ENCODE assay signal across 11 cellular contexts in the genomic region with DNA sequence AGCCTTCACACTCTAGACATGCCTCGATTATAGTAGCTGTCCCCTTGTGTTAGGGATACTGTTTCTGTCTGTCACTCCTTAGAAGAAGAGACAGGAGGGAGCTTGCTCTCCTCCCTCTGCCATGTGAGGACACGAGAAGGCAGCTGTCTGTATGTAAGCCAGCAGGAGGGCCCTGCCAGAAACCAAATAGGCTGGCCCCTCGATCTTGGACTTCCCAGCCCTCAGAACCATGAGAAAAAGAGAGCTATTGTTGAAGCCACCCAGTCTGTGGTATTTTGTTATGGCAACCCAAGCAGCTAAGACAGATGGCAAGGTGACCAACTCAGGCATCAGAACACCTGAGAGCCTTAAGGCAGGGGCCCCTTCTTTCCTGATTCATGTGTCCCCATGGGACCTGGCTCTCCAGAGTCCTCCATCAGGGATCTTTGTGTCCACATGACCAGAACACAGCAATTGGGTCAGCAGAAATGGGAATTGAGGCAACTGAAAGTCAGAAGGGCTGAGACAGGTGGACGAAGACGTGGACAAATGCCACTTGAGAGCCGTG.
DNase-seq lines count a peak whose midpoint lies in the region; ATAC-seq, FAIRE-seq and TF ChIP-seq lines count a peak whose summit lies in the region.
"Had no signal": no experiment of that assay in that cellular context is flagged by ENCODE, and none has a peak within 500 bp of the region (broad histone marks: within the 10 kb centered on the region; RNA-seq: fewer than 3 reads in every experiment).

No MANE protein-coding gene starts in this region.

- H3K4me1 Mint-ChIP-seq in astrocyte (ENCODE audit: low read depth, unreplicated experiment), result peaks cover 36% of the 10 kb centered on the region
- peaks cover 37 to 72% (median 42%) of the 10 kb centered on the region in 7 donors for H3K4me1 Mint-ChIP-seq in naive thymus-derived CD4-positive, alpha-beta T cell

- H3K27ac Mint-ChIP-seq in astrocyte (ENCODE audit: unreplicated experiment), result no peak overlapping the region
- peak overlapping the region in 8 of 9 donors; percentile 62 to 92 (median 87) for H3K27ac Mint-ChIP-seq in naive thymus-derived CD4-positive, alpha-beta T cell

- H3K4me2 ChIP-seq in BLaER1 treated with 17β-estradiol and CSF1 and Interleukin-3, amounts not matched to agents 10 nM and 100 nM, result peak overlapping the region; percentile 67 to 93 (median 83)
- no peak overlapping the region for H3K4me2 ChIP-seq in astrocyte (ENCODE audit: low read length)

- POLR2A ChIA-PET in naive thymus-derived CD4-positive, alpha-beta T cell (lab: Charles Lee), result interaction anchor here (0.9 kb wide), 1 partner anchor 85 kb away, joined by 3 read pairs; no protein-coding TSS in a partner anchor

- peaks cover 2% of the 10 kb centered on the region for H3K9me3 Mint-ChIP-seq in astrocyte (ENCODE audit: unreplicated experiment)
- H3K9me3 Mint-ChIP-seq in naive thymus-derived CD4-positive, alpha-beta T cell, result peaks cover 0 to 1% (median 0%) of the 10 kb centered on the region in 11 donors

- intact Hi-C loops in naive thymus-derived CD4-positive, alpha-beta T cell (cut with micrococcal nuclease), result loop anchor here in 1 of 2 donors (2.0 kb wide), 1 partner anchor 93 kb away; a partner anchor contains a TSS

- no peaks in the 10 kb centered on the region for H3K27me3 ChIP-seq in BLaER1 treated with 17β-estradiol and CSF1 and Interleukin-3, amounts not matched to agents 10 nM and 100 nM
- H3K27me3 ChIP-seq in astrocyte (ENCODE audit: insufficient read depth, low read length), result no peaks in the 10 kb centered on the region
- no peaks in the 10 kb centered on the region for H3K27me3 ChIP-seq in naive thymus-derived CD4-positive, alpha-beta T cell (ENCODE audit: control insufficient read depth in 2 of 2, insufficient read depth in 2 of 2, low read length in 2 of 2)

- H4K20me1 ChIP-seq in BLaER1 treated with 17β-estradiol and CSF1 and Interleukin-3, amounts not matched to agents 10 nM and 100 nM, result peaks cover 8 to 96% (median 45%) of the 10 kb centered on the region in 11 experiments; a peak in 20 of 22 replicates
- H4K20me1 ChIP-seq in astrocyte (ENCODE audit: insufficient read depth, low read length), result peaks cover 11% of the 10 kb centered on the region

- FAIRE-seq in astrocyte (lab: Jason Lieb, UNC) (no peak), H54 (lab: Jason Lieb, UNC) (no peak)

- no peaks in the 10 kb centered on the region; a peak in 1 of 22 replicates for H3K9me3 ChIP-seq in BLaER1 treated with 17β-estradiol and CSF1 and Interleukin-3, amounts not matched to agents 10 nM and 100 nM (replicated peaks in 1 of 11)
- H3K9me3 ChIP-seq in astrocyte (ENCODE audit: insufficient read depth, low read depth, low read length), result no peaks in the 10 kb centered on the region
- no peaks in the 10 kb centered on the region for H3K9me3 ChIP-seq in naive thymus-derived CD4-positive, alpha-beta T cell (ENCODE audit: control insufficient read depth in 2 of 3, low read length in 3 of 3)

- peak overlapping the region in 9 of 11 experiments; percentile 61 to 87 (median 75); a peak in 12 of 22 replicates for H3K27ac ChIP-seq in BLaER1 treated with 17β-estradiol and CSF1 and Interleukin-3, amounts not matched to agents 10 nM and 100 nM
- H3K27ac ChIP-seq in astrocyte (ENCODE audit: low read depth, low read length), result no peak overlapping the region
- H3K27ac ChIP-seq in naive thymus-derived CD4-positive, alpha-beta T cell (ENCODE audit: low read depth, low read length), result peak overlapping the region; percentile 54

- H3K4me3 Mint-ChIP-seq in astrocyte (ENCODE audit: unreplicated experiment), result peak overlapping the region; percentile 45
- H3K4me3 Mint-ChIP-seq in naive thymus-derived CD4-positive, alpha-beta T cell, result peak overlapping the region; percentile 27 to 88 (median 68)

- no peak overlapping the region for H2AFZ ChIP-seq in astrocyte (ENCODE audit: low read depth, low read length)

- CTCF ChIA-PET in naive thymus-derived CD4-positive, alpha-beta T cell (lab: Charles Lee), result interaction anchor here (0.9 to 1.3 kb wide), 2 partner anchors 10 to 38 kb away, joined by 3 read pairs; no protein-coding TSS in a partner anchor

- H3K79me2 ChIP-seq in astrocyte (ENCODE audit: insufficient read depth, low read length), result peaks cover 73% of the 10 kb centered on the region

- peak overlapping the region in 7 of 11 experiments; percentile 42 to 79 (median 73); a peak in 8 of 22 replicates for H3K9ac ChIP-seq in BLaER1 treated with 17β-estradiol and CSF1 and Interleukin-3, amounts not matched to agents 10 nM and 100 nM
- H3K9ac ChIP-seq in astrocyte (ENCODE audit: low read length), result no peak overlapping the region

- H3K27me3 Mint-ChIP-seq in astrocyte (ENCODE audit: low read depth, unreplicated experiment), result no peaks in the 10 kb centered on the region
- no peaks in the 10 kb centered on the region for H3K27me3 Mint-ChIP-seq in naive thymus-derived CD4-positive, alpha-beta T cell

- no peak for ATAC-seq in naive thymus-derived CD4-positive, alpha-beta T cell

- peaks cover 19% of the 10 kb centered on the region for H3K36me3 Mint-ChIP-seq in astrocyte (ENCODE audit: low read depth, unreplicated experiment)
- H3K36me3 Mint-ChIP-seq in naive thymus-derived CD4-positive, alpha-beta T cell, result peaks cover 0 to 25% (median 0%) of the 10 kb centered on the region in 5 donors

- no peak for TF ChIP-seq POLR2A in H54 (IDR thresholded peaks at IDR 0.05; ENCODE audit: low read depth, low read length)

- peaks cover 55 to 88% (median 66%) of the 10 kb centered on the region in 10 experiments for H3K4me1 ChIP-seq in BLaER1 treated with 17β-estradiol and CSF1 and Interleukin-3, amounts not matched to agents 10 nM and 100 nM
- peaks cover 35% of the 10 kb centered on the region for H3K4me1 ChIP-seq in astrocyte (ENCODE audit: insufficient read depth, low read length)
- peaks cover 27 to 94% of the 10 kb centered on the region in 2 donors for H3K4me1 ChIP-seq in naive thymus-derived CD4-positive, alpha-beta T cell (ENCODE audit: control insufficient read depth in 2 of 2, insufficient read depth in 2 of 2, low read length in 2 of 2)

- peaks cover 5 to 66% (median 35%) of the 10 kb centered on the region in 11 experiments; a peak in 20 of 22 replicates for H3K36me3 ChIP-seq in BLaER1 treated with 17β-estradiol and CSF1 and Interleukin-3, amounts not matched to agents 10 nM and 100 nM
- H3K36me3 ChIP-seq in astrocyte (ENCODE audit: insufficient read depth, low read length), result no peaks in the 10 kb centered on the region
- no peaks in the 10 kb centered on the region for H3K36me3 ChIP-seq in naive thymus-derived CD4-positive, alpha-beta T cell (ENCODE audit: control insufficient read depth in 2 of 3, insufficient read depth in 3 of 3, low read length in 3 of 3)

- DNase-seq in Jurkat, Clone E6-1 (ENCODE audit: low read depth, low spot score), result no peak
- DNase-seq in astrocyte (ENCODE audit: low read depth) (no peak), COLO668 (lab: John Stamatoyannopoulos, UW; ENCODE audit: unreplicated experiment) (no peak), H54 (ENCODE audit: insufficient read length, low spot score) (no peak), HPDE6-E6E7 (ENCODE audit: extremely low spot score) (no peak)
- no peak for DNase-seq in naive thymus-derived CD4-positive, alpha-beta T cell
- DNase-seq in stimulated activated CD4-positive, alpha-beta T cell treated with anti-CD3 and anti-CD28 coated beads, Interleukin-12 subunit alpha, Interleukin-12 subunit beta, amount 100 ng/mL, for 4 hours, result no peak
- DNase-seq: activated gamma-delta T cell treated with Interleukin-2 at 50 U/mL for 16 hours, NCI-H69, T-helper 9 cell had no signal

- no peak for TF ChIP-seq CTCF in astrocyte (IDR thresholded peaks at IDR 0.05; ENCODE audit: insufficient read depth, low read depth, low read length)

- H3K4me3 ChIP-seq in BLaER1 treated with 17β-estradiol and CSF1 and Interleukin-3, amounts not matched to agents 10 nM and 100 nM, result peak overlapping the region in 1 of 10 experiments; percentile 10; a peak in 1 of 20 replicates
- H3K4me3 ChIP-seq in Jurkat, Clone E6-1 (ENCODE audit: low read length), result peak overlapping the region; percentile 55
- no peak overlapping the region for H3K4me3 ChIP-seq in astrocyte (ENCODE audit: insufficient read depth, low read depth, low read length)
- H3K4me3 ChIP-seq in naive thymus-derived CD4-positive, alpha-beta T cell (ENCODE audit: low read length), result peak overlapping the region; percentile 64
